Comparison of ENCODE assay signal across 1 cellular context in the genomic region with DNA sequence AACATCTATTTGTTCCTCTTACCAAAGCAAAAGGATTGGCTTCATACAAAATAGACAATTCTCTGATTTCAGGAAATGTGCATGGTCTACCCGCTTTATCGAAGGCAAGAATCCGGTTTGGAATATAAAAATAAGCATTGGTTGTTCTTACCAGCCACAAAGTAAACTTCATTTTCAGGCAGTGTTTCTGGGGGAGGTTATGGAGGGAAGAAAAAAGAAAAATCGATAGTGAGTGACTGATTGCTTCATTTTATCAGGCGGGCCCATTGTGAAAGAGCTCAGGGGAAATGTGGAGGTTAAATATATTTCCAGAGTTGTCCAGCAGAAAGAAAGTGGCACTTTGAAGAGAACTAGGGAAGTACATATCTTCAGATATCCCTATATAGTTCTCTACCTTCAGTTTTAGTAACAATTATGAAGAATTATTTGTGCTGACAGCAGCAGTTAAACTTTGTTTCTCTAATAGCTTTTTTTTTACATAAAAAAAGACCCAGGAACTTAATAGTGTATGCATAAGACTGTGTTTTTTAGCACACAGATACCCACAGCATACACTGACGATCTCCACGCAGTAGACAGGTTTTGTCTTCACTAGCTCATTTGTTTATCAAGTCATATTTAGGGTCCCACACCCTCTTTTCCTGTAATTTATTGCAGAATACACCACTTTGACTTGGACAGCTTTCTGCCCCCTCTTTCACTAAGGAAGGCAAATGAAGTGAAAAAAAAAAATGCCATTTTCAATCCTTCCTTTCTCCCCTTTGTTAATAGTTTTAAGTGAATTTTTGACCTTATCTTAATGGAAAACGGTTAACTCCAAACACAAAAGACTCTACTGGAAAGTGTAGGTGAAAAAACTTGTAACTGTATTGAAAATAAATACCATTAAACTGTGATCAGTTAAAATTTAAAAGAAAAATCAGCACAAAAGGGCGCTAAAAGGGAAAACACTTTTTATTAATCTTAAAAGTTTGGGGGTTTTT.
TF ChIP-seq lines count a peak whose summit lies in the region.

No MANE protein-coding gene starts in this region.

TF ChIP-seq in HEK293, 187 proteins besides CTCF, POLR2A, EP300 and RAD21 (continued from another document):
- TF ChIP-seq ZBTB17 (tag by site-specific recombination; IDR thresholded peaks at IDR 0.05) = peak; percentile 87
- TF ChIP-seq ZNF600 (tag by site-specific recombination; IDR thresholded peaks at IDR 0.05) = peak; percentile 75
